Comparison of ENCODE assay signal across 8 cellular contexts in genomic region chr5:1644810-1645571, GRCh38.
DNase-seq lines count a peak whose midpoint lies in the region; FAIRE-seq and TF ChIP-seq lines count a peak whose summit lies in the region.

No MANE protein-coding gene starts in this region.

- TF ChIP-seq CTCF in endothelial cell (IDR thresholded peaks at IDR 0.05; ENCODE audit: unreplicated experiment), result peak; percentile 77

- H3K4me1 Mint-ChIP-seq in endothelial cell (ENCODE audit: unreplicated experiment), result peaks cover 7% of the 10 kb centered on the region

- DNase-seq in AML-193 (lab: John Stamatoyannopoulos, UW) (peak; percentile 31 to 32), GM19239 (ENCODE audit: insufficient read length, low spot score) (peak; percentile 86), HPDE6-E6E7 (ENCODE audit: extremely low spot score) (peak; percentile 82), NOMO-1 (lab: John Stamatoyannopoulos, UW; ENCODE audit: unreplicated experiment in 2 of 2) (peak; percentile 84 to 87), endothelial cell (ENCODE audit: low spot score) (peak; percentile 88), midbrain (lab: John Stamatoyannopoulos, UW) (peak; percentile 89)
- DNase-seq in activated CD8-positive, alpha-beta memory T cell treated with anti-CD3 and anti-CD28 coated beads, Interleukin-2, amount 50 U/mL, for 1 hour (ENCODE audit: extremely low read depth), result peak; percentile 50
- DNase-seq in stimulated activated CD8-positive, alpha-beta memory T cell treated with anti-CD3 and anti-CD28 coated beads, Interleukin-15, amount 100 ng/mL, for 4 hours (ENCODE audit: low read depth in 2 of 2), result peak; percentile 43 to 49

- H3K27ac Mint-ChIP-seq in endothelial cell (ENCODE audit: unreplicated experiment), result no peak overlapping the region

- no peaks in the 10 kb centered on the region for H3K36me3 Mint-ChIP-seq in endothelial cell (ENCODE audit: low read depth, unreplicated experiment)

- no peaks in the 10 kb centered on the region for H3K9me3 Mint-ChIP-seq in endothelial cell (ENCODE audit: unreplicated experiment)

- no peak for FAIRE-seq in GM19239 (lab: Jason Lieb, UNC)

- peaks cover 4% of the 10 kb centered on the region for H3K27me3 Mint-ChIP-seq in endothelial cell (ENCODE audit: unreplicated experiment)

- no peak overlapping the region for H3K4me3 Mint-ChIP-seq in endothelial cell (ENCODE audit: unreplicated experiment)

Comparison
In these comparisons a context has a peak if more than half of its experiments do, and no peak if none do; other contexts are left out.
1. Peak in every context shown above with its lines: DNase-seq.
2. DNase-seq: peak in every context shown above with its lines; median percentile 89 in midbrain; 88 in endothelial cell; 86 in GM19239; 86 in NOMO-1; 82 in HPDE6-E6E7; 50 in activated CD8-positive, alpha-beta memory T cell treated with anti-CD3 and anti-CD28 coated beads, Interleukin-2, amount 50 U/mL, for 1 hour; 46 in stimulated activated CD8-positive, alpha-beta memory T cell treated with anti-CD3 and anti-CD28 coated beads, Interleukin-15, amount 100 ng/mL, for 4 hours; 32 in AML-193.